In genomic region chr16:71356051-71356740, GRCh38 we compare ENCODE assay signal across 23 cellular contexts. TPM values are rescaled to one million over a fixed set of nuclear protein-coding genes. Genes with fewer than 3 reads are reported as not detected.
DNase-seq lines count a peak whose midpoint lies in the region; ATAC-seq and TF ChIP-seq lines count a peak whose summit lies in the region.
"Had no signal": no experiment of that assay in that cellular context is flagged by ENCODE, and none has a peak within 500 bp of the region (broad histone marks: within the 10 kb centered on the region; RNA-seq: fewer than 3 reads in every experiment).

No MANE protein-coding gene starts in this region.

- H3K27ac ChIP-seq in coronary artery (no peak overlapping the region), osteoblast (ENCODE audit: low read depth, low read length) (no peak overlapping the region)
- H3K27ac ChIP-seq: BLaER1 had no signal

- H3K4me3 ChIP-seq in coronary artery, result no peak overlapping the region
- H3K4me3 ChIP-seq in osteoblast (ENCODE audit: insufficient read depth, low read length), result no peak overlapping the region
- H3K4me3 ChIP-seq: BLaER1, GM12878 had no signal

- H3K4me1 ChIP-seq in osteoblast (ENCODE audit: insufficient read depth, low read length), result peaks cover 20% of the 10 kb centered on the region
- H3K4me1 ChIP-seq: BE2C had no signal

- H3K27me3 ChIP-seq in osteoblast (ENCODE audit: insufficient read depth, low read length), result peaks cover 17% of the 10 kb centered on the region
- H3K27me3 ChIP-seq: BLaER1 had no signal

- no peak overlapping the region for H3K4me2 ChIP-seq in osteoblast (ENCODE audit: insufficient read depth, low read length)
- H3K4me2 ChIP-seq: BLaER1 had no signal

- no peaks in the 10 kb centered on the region for H3K9me3 ChIP-seq in osteoblast (ENCODE audit: low read depth, low read length)
- H3K9me3 ChIP-seq: BE2C, BLaER1 had no signal

- H4K20me1 ChIP-seq in osteoblast (ENCODE audit: insufficient read depth, low read length), result no peaks in the 10 kb centered on the region
- H4K20me1 ChIP-seq: BLaER1 had no signal

- TF ChIP-seq CTCF in coronary artery (IDR thresholded peaks at IDR 0.05) (no peak), osteoblast (IDR thresholded peaks at IDR 0.05; ENCODE audit: extremely low read depth, low read depth, low read length) (no peak)

- no peaks in the 10 kb centered on the region for H3K36me3 ChIP-seq in osteoblast (ENCODE audit: insufficient read depth, low read length)
- H3K36me3 ChIP-seq: BE2C, BLaER1 had no signal

- H2AFZ ChIP-seq in osteoblast (ENCODE audit: low read length), result no peak overlapping the region

- no peak for ATAC-seq in HG03139 (IDR thresholded peaks at IDR 0.05; ENCODE audit: unreplicated experiment)
- ATAC-seq: GM12878 had no signal

- DNase-seq in coronary artery (ENCODE audit: low spot score) (peak; percentile 12), mesenteric fat pad (ENCODE audit: low spot score) (peak; percentile 79), osteoblast (ENCODE audit: insufficient read length, low spot score, missing footprints) (peak; percentile 57), NCI-H2107 (lab: John Stamatoyannopoulos, UW) (no peak), NCI-H2196 (lab: John Stamatoyannopoulos, UW; ENCODE audit: unreplicated experiment) (no peak)
- DNase-seq: 8988T; ACHN; BE2C; C1 segment of cervical spinal cord; CD4-positive, alpha-beta memory T cell; CD4-positive, CD25-positive, alpha-beta regulatory T cell; CD8-positive, alpha-beta memory T cell; COR-L47; DMS 273 treated with DMSO at 0.1 percent for 48 hours; DMS153; DMS79; DND-41; EL; GDM1 had no signal

- H3K79me2 ChIP-seq in osteoblast (ENCODE audit: insufficient read depth, low read length), result no peaks in the 10 kb centered on the region

RNA-seq across cellular contexts. Expression of gene CALB2, which starts 2.3 kb away (rescaled TPM):
- 190 TPM for total RNA-seq in mesenteric fat pad
- total RNA-seq in osteoblast, result 1.1 and 2.4 TPM in 2 replicates
- total RNA-seq: A673; CD4-positive, alpha-beta memory T cell; CD4-positive, CD25-positive, alpha-beta regulatory T cell; CD8-positive, alpha-beta memory T cell; GM12878 had no signal

Comparison
In these comparisons a context has a peak if more than half of its experiments do, and no peak if none do; other contexts are left out.
1. DNase-seq: peak in coronary artery (single experiment), mesenteric fat pad (single experiment) and osteoblast (single experiment); none in NCI-H2107 (single experiment) and NCI-H2196 (single experiment).
2. RNA of gene CALB2, which starts 2.3 kb away (total RNA-seq): 190 TPM in mesenteric fat pad (single experiment); 1.1 to 2.4 TPM in osteoblast; every median in the first group is over 10 times any median in the second.